In genomic region chr4:180866933-180867643, GRCh38 we compare ENCODE assay signal across 22 cellular contexts.
DNase-seq lines count a peak whose midpoint lies in the region; ATAC-seq and TF ChIP-seq lines count a peak whose summit lies in the region.
"Had no signal": no experiment of that assay in that cellular context is flagged by ENCODE, and none has a peak within 500 bp of the region (broad histone marks: within the 10 kb centered on the region; RNA-seq: fewer than 3 reads in every experiment).

No MANE protein-coding gene starts in this region.

- no peak overlapping the region for H3K4me3 Mint-ChIP-seq in chondrocyte (ENCODE audit: unreplicated experiment)
- no peak overlapping the region for H3K4me3 Mint-ChIP-seq in activated CD8-positive, alpha-beta T cell treated with anti-CD3 and anti-CD28 coated beads, Interleukin-2, amount 10 ng/mL, durations not matched to agents 7 days and 5 days
- H3K4me3 Mint-ChIP-seq: B cell; CD4-positive, CD25-positive, alpha-beta regulatory T cell; CD8-positive, alpha-beta memory T cell; HFFc6 had no signal

- TF ChIP-seq POLR2A in sigmoid colon (IDR thresholded peaks at IDR 0.05) (no peak), upper lobe of left lung (IDR thresholded peaks at IDR 0.05) (no peak)

- H3K27me3 Mint-ChIP-seq in chondrocyte (ENCODE audit: low read depth) = peaks cover 2% of the 10 kb centered on the region
- H3K27me3 Mint-ChIP-seq in activated CD8-positive, alpha-beta T cell treated with anti-CD3 and anti-CD28 coated beads, Interleukin-2, amount 10 ng/mL, durations not matched to agents 7 days and 5 days (ENCODE audit: low read depth) = no peaks in the 10 kb centered on the region
- H3K27me3 Mint-ChIP-seq: B cell; CD4-positive, CD25-positive, alpha-beta regulatory T cell; CD8-positive, alpha-beta memory T cell had no signal

- peaks cover 3% of the 10 kb centered on the region for H3K9me3 Mint-ChIP-seq in chondrocyte (ENCODE audit: low read depth)
- peaks cover 9% of the 10 kb centered on the region for H3K9me3 Mint-ChIP-seq in activated CD8-positive, alpha-beta T cell treated with anti-CD3 and anti-CD28 coated beads, Interleukin-2, amount 10 ng/mL, durations not matched to agents 7 days and 5 days (ENCODE audit: insufficient read depth)

- DNase-seq in chondrocyte (ENCODE audit: low spot score) (no peak), lower lobe of right lung (no peak), sigmoid colon (peak; percentile 58), upper lobe of left lung (peak in 1 of 2 donors; percentile 44), NCI-H69 (lab: John Stamatoyannopoulos, UW) (no peak)
- no peak for DNase-seq in NK-92 treated with Interleukin-12 subunit alpha and Interleukin-12 subunit beta, amount 100 ng/mL, for 24 hours (lab: John Stamatoyannopoulos, UW)
- no peak for DNase-seq in activated CD8-positive, alpha-beta T cell treated with anti-CD3 and anti-CD28 coated beads, Interleukin-2, amount 10 ng/mL, durations not matched to agents 7 days and 5 days
- DNase-seq: CD4-positive, CD25-positive, alpha-beta regulatory T cell; CD8-positive, alpha-beta memory T cell; COR-L47; DMS 273 treated with DMSO at 0.1 percent for 48 hours; DMS53; DND-41; EL; GOT3; H7; HFFc6 had no signal

- TF ChIP-seq EP300 in sigmoid colon (IDR thresholded peaks at IDR 0.05) (no peak), upper lobe of left lung (IDR thresholded peaks at IDR 0.05) (no peak)

- POLR2A ChIA-PET in activated CD8-positive, alpha-beta T cell treated with anti-CD3 and anti-CD28 coated beads, Interleukin-2, amount 10 ng/mL, durations not matched to agents 7 days and 5 days (lab: Charles Lee) = no interaction called here

- ATAC-seq in lower lobe of right lung (peak; percentile 35 to 45), upper lobe of left lung (ENCODE audit: low FRiP score in 2 of 2) (peak; percentile 26 to 70)
- ATAC-seq in activated CD8-positive, alpha-beta T cell treated with anti-CD3 and anti-CD28 coated beads, Interleukin-2, amount 10 ng/mL, durations not matched to agents 7 days and 5 days = no peak
- ATAC-seq: GM12878, HCT116 had no signal

- peak overlapping the region; percentile 27 for H3K27ac Mint-ChIP-seq in chondrocyte (ENCODE audit: unreplicated experiment)
- H3K27ac Mint-ChIP-seq in activated CD8-positive, alpha-beta T cell treated with anti-CD3 and anti-CD28 coated beads, Interleukin-2, amount 10 ng/mL, durations not matched to agents 7 days and 5 days = no peak overlapping the region
- H3K27ac Mint-ChIP-seq: B cell; CD4-positive, CD25-positive, alpha-beta regulatory T cell; CD8-positive, alpha-beta memory T cell; HFFc6 had no signal

- intact Hi-C loops in lower lobe of right lung (cut with DNase I) = no loop called here
- intact Hi-C loops in sigmoid colon (cut with DNase I) = no loop called here

- WGBS in sigmoid colon, 2 donors = 86 to 88% methylated on average over 16 of the region's 16 CpGs
- WGBS in upper lobe of left lung, 2 donors = 82 to 83% methylated on average over 8 to 16 of the region's 16 CpGs

- no peaks in the 10 kb centered on the region for H3K27me3 ChIP-seq in lower lobe of right lung (ENCODE audit: low read depth)
- H3K27me3 ChIP-seq in sigmoid colon = no peaks in the 10 kb centered on the region
- H3K27me3 ChIP-seq in upper lobe of left lung = no peaks in the 10 kb centered on the region
- H3K27me3 ChIP-seq: BLaER1 treated with 17β-estradiol and CSF1 and Interleukin-3, amounts not matched to agents 10 nM and 100 nM had no signal

- H3K36me3 ChIP-seq in lower lobe of right lung = no peaks in the 10 kb centered on the region
- H3K36me3 ChIP-seq in sigmoid colon = no peaks in the 10 kb centered on the region
- no peaks in the 10 kb centered on the region for H3K36me3 ChIP-seq in upper lobe of left lung
- H3K36me3 ChIP-seq: BLaER1 treated with 17β-estradiol and CSF1 and Interleukin-3, amounts not matched to agents 10 nM and 100 nM had no signal

- H3K27ac ChIP-seq in lower lobe of right lung = no peak overlapping the region
- H3K27ac ChIP-seq in sigmoid colon = no peak overlapping the region
- H3K27ac ChIP-seq in upper lobe of left lung = no peak overlapping the region
- H3K27ac ChIP-seq: BLaER1 treated with 17β-estradiol and CSF1 and Interleukin-3, amounts not matched to agents 10 nM and 100 nM; HL-60 had no signal

- CTCF ChIA-PET in activated CD8-positive, alpha-beta T cell treated with anti-CD3 and anti-CD28 coated beads, Interleukin-2, amount 10 ng/mL, durations not matched to agents 7 days and 5 days (lab: Charles Lee) = no interaction called here

- H3K4me3 ChIP-seq in lower lobe of right lung (no peak overlapping the region), sigmoid colon (no peak overlapping the region), upper lobe of left lung (no peak overlapping the region)
- H3K4me3 ChIP-seq: BLaER1 treated with 17β-estradiol and CSF1 and Interleukin-3, amounts not matched to agents 10 nM and 100 nM; GM12878 had no signal

- H3K4me1 Mint-ChIP-seq in chondrocyte (ENCODE audit: low read depth) = no peaks in the 10 kb centered on the region
- no peaks in the 10 kb centered on the region for H3K4me1 Mint-ChIP-seq in activated CD8-positive, alpha-beta T cell treated with anti-CD3 and anti-CD28 coated beads, Interleukin-2, amount 10 ng/mL, durations not matched to agents 7 days and 5 days (ENCODE audit: low read depth)
- H3K4me1 Mint-ChIP-seq: B cell; CD4-positive, CD25-positive, alpha-beta regulatory T cell; CD8-positive, alpha-beta memory T cell had no signal

- H3K4me1 ChIP-seq in lower lobe of right lung = no peaks in the 10 kb centered on the region
- no peaks in the 10 kb centered on the region for H3K4me1 ChIP-seq in sigmoid colon
- H3K4me1 ChIP-seq in upper lobe of left lung = no peaks in the 10 kb centered on the region
- H3K4me1 ChIP-seq: BLaER1 treated with 17β-estradiol and CSF1 and Interleukin-3, amounts not matched to agents 10 nM and 100 nM had no signal

- H3K9me3 ChIP-seq in lower lobe of right lung (no peaks in the 10 kb centered on the region), sigmoid colon (no peaks in the 10 kb centered on the region), upper lobe of left lung (peaks cover 0 to 19% (median 3%) of the 10 kb centered on the region in 4 donors)

- no peak for TF ChIP-seq CTCF in chondrocyte (IDR thresholded peaks at IDR 0.05)
- no peak for TF ChIP-seq CTCF in lower lobe of right lung (IDR thresholded peaks at IDR 0.05)
- no peak for TF ChIP-seq CTCF in sigmoid colon (IDR thresholded peaks at IDR 0.05)
- TF ChIP-seq CTCF in upper lobe of left lung (IDR thresholded peaks at IDR 0.05) = no peak

- H3K36me3 Mint-ChIP-seq in chondrocyte (ENCODE audit: low read depth) = no peaks in the 10 kb centered on the region
- no peaks in the 10 kb centered on the region for H3K36me3 Mint-ChIP-seq in activated CD8-positive, alpha-beta T cell treated with anti-CD3 and anti-CD28 coated beads, Interleukin-2, amount 10 ng/mL, durations not matched to agents 7 days and 5 days (ENCODE audit: low read depth)
- H3K36me3 Mint-ChIP-seq: CD4-positive, CD25-positive, alpha-beta regulatory T cell; CD8-positive, alpha-beta memory T cell had no signal
